In genomic region chr10:47384148-47384921, GRCh38 we compare ENCODE assay signal across 8 cellular contexts. TPM values are rescaled to one million over a fixed set of nuclear protein-coding genes. Genes with fewer than 3 reads are reported as not detected.
DNase-seq lines count a peak whose midpoint lies in the region; ATAC-seq, FAIRE-seq and TF ChIP-seq lines count a peak whose summit lies in the region.

A gene with protein sequence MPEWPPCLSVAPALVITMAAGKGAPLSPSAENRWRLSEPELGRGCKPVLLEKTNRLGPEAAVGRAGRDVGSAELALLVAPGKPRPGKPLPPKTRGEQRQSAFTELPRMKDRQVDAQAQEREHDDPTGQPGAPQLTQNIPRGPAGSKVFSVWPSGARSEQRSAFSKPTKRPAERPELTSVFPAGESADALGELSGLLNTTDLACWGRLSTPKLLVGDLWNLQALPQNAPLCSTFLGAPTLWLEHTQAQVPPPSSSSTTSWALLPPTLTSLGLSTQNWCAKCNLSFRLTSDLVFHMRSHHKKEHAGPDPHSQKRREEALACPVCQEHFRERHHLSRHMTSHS (minus strand): TSS chr10:47384293. CDS start chr10:47368829, 15,464 bp downstream.

- H3K27ac ChIP-seq in kidney (ENCODE audit: low read depth in 2 of 2, low read length in 2 of 2), result peak within 1 kb of the TSS in 1 of 2 donors; percentile 35

- intact Hi-C loops in kidney (cut with DNase I), result loop anchor here (5.0 kb wide), 1 partner anchor 1102 kb away; no protein-coding TSS in a partner anchor

- peak within 1 kb of the TSS; percentile 67 to 69 for H3K4me3 ChIP-seq in kidney (ENCODE audit: low read length in 2 of 2)

- H3K9ac ChIP-seq in kidney (ENCODE audit: low read length in 2 of 2), result peak within 1 kb of the TSS in 1 of 2 donors; percentile 44

- no peak for FAIRE-seq in kidney (lab: Jason Lieb, UNC)

- no peak for TF ChIP-seq CTCF in kidney (IDR thresholded peaks at IDR 0.05; ENCODE audit: borderline replicate concordance, extremely low read depth, insufficient read depth)

- no peaks in the 10 kb centered on the region for H3K36me3 ChIP-seq in kidney (ENCODE audit: control insufficient read depth in 1 of 2, insufficient read depth in 2 of 2, low read length in 2 of 2)

- ATAC-seq in GM18858 (IDR thresholded peaks at IDR 0.05; ENCODE audit: unreplicated experiment) (peak; percentile 73), HG03066 (IDR thresholded peaks at IDR 0.05; ENCODE audit: low read depth, unreplicated experiment) (peak; percentile 85)
- ATAC-seq in activated CD4-positive, CD25-positive, alpha-beta regulatory T cell treated with anti-CD3 and anti-CD28 coated beads, Interleukin-2, amount 50 U/mL, for 24 hours, result peak; percentile 82 to 89

- H3K4me1 ChIP-seq in kidney (ENCODE audit: control insufficient read depth in 1 of 2, insufficient read depth in 1 of 2, low read depth in 1 of 2, low read length in 2 of 2), result peaks cover 0 to 9% of the 10 kb centered on the region in 2 donors

- peak; percentile 90 for DNase-seq in 8988T
- DNase-seq in NCI-H2196 treated with DMSO at 0.1 percent for 48 hours (lab: John Stamatoyannopoulos, UW; ENCODE audit: unreplicated experiment), result peak; percentile 47
- peak; percentile 89 for DNase-seq in cerebellar cortex (ENCODE audit: low spot score)
- DNase-seq in kidney, result peak; percentile 94
- DNase-seq in stimulated activated CD4-positive, alpha-beta T cell treated with anti-CD3 and anti-CD28 coated beads, Interleukin-12 subunit alpha, Interleukin-12 subunit beta, amount 100 ng/mL, for 4 hours, result peak; percentile 73

- no peaks in the 10 kb centered on the region for H3K9me3 ChIP-seq in kidney (ENCODE audit: control insufficient read depth in 1 of 2, low read length in 2 of 2)

RNA-seq across cellular contexts. Expression of the gene that starts here (rescaled TPM):
- total RNA-seq in kidney, result 0.09 TPM
- polyA plus RNA-seq in kidney (ENCODE audit: insufficient read depth, low read depth, low replicate concordance), result 4.0 TPM
